In genomic region chr17:6355196-6355595, GRCh38 we compare ENCODE assay signal across 20 cellular contexts.
"Had no signal": no experiment of that assay in that cellular context is flagged by ENCODE, and none has a peak within 500 bp of the region (broad histone marks: within the 10 kb centered on the region; RNA-seq: fewer than 3 reads in every experiment).

No MANE protein-coding gene starts in this region.

- H3K27me3 ChIP-seq: colonic mucosa, hepatocyte, ovary, right atrium auricular region, sigmoid colon had no signal

- H3K27ac ChIP-seq: colonic mucosa, gastroesophageal sphincter, hepatocyte, left ventricle myocardium inferior, lower lobe of right lung, ovary, right atrium auricular region, sigmoid colon, skin epidermis, stomach, thoracic aorta, transverse colon had no signal

- H3K4me3 ChIP-seq: colonic mucosa, gastroesophageal sphincter, hepatocyte, left ventricle myocardium inferior, lower lobe of right lung, ovary, right atrium auricular region, sigmoid colon, skin epidermis, stomach, thoracic aorta, transverse colon had no signal

- H3K36me3 ChIP-seq: colonic mucosa, gastroesophageal sphincter, left ventricle myocardium inferior, lower lobe of right lung, ovary, right atrium auricular region, sigmoid colon, stomach, thoracic aorta, transverse colon had no signal

- DNase-seq: colonic mucosa; dermis blood vessel endothelial cell; effector CD4-positive, alpha-beta T cell; kidney; left cardiac atrium; left ventricle myocardium inferior; lower lobe of right lung; natural killer cell; ovary; sigmoid colon; stimulated activated CD4-positive, alpha-beta T cell treated with anti-CD3 and anti-CD28 coated beads, Interleukin-2, amount 100 ng/mL, for 24 hours; stimulated activated naive CD4-positive, alpha-beta T cell; stomach; substantia nigra; transverse colon had no signal

- H3K4me1 ChIP-seq: colonic mucosa, gastroesophageal sphincter, left ventricle myocardium inferior, lower lobe of right lung, right atrium auricular region, sigmoid colon, stomach, transverse colon had no signal

- H3K9me3 ChIP-seq: colonic mucosa, left ventricle myocardium inferior, lower lobe of right lung, ovary, right atrium auricular region, sigmoid colon, stomach, thoracic aorta, transverse colon had no signal

- ATAC-seq: gastroesophageal sphincter, left cardiac atrium, lower lobe of right lung, natural killer cell had no signal
